In genomic region chr3:183884097-183884436, GRCh38 we compare ENCODE assay signal across 8 cellular contexts. TPM values are rescaled to one million over a fixed set of nuclear protein-coding genes. Genes with fewer than 3 reads are reported as not detected.
DNase-seq lines count a peak whose midpoint lies in the region; ATAC-seq and TF ChIP-seq lines count a peak whose summit lies in the region.

No MANE protein-coding gene starts in this region.

- H3K27ac ChIP-seq in heart left ventricle (peak overlapping the region; percentile 35 to 88 (median 82)), ascending aorta (peak overlapping the region; percentile 75 to 81), urinary bladder (ENCODE audit: low read depth) (no peak overlapping the region)

- H3K27me3 ChIP-seq in heart left ventricle: no peaks in the 10 kb centered on the region
- H3K27me3 ChIP-seq in ascending aorta: no peaks in the 10 kb centered on the region

- TF ChIP-seq POLR2A in heart left ventricle (IDR thresholded peaks at IDR 0.05) (no peak), lower leg skin (IDR thresholded peaks at IDR 0.05) (no peak)

- H3K4me3 ChIP-seq in heart left ventricle (peak overlapping the region; percentile 54 to 99 (median 92)), ascending aorta (peak overlapping the region; percentile 89 to 90), lower leg skin (ENCODE audit: low read depth, poor library complexity, severe bottlenecking) (peak overlapping the region; percentile 93), urinary bladder (ENCODE audit: low read depth, low read length) (peak overlapping the region; percentile 91)

- TF ChIP-seq CTCF in heart left ventricle (IDR thresholded peaks at IDR 0.05) (no peak), ascending aorta (IDR thresholded peaks at IDR 0.05) (no peak), lower leg skin (IDR thresholded peaks at IDR 0.05) (no peak)

- ATAC-seq in heart left ventricle (no peak), Right ventricle myocardium inferior (no peak)

- no peaks in the 10 kb centered on the region for H3K9me3 ChIP-seq in heart left ventricle
- no peaks in the 10 kb centered on the region for H3K9me3 ChIP-seq in ascending aorta

- peaks cover 0 to 8% (median 0%) of the 10 kb centered on the region in 9 donors for H3K36me3 ChIP-seq in heart left ventricle
- no peaks in the 10 kb centered on the region for H3K36me3 ChIP-seq in ascending aorta
- no peaks in the 10 kb centered on the region for H3K36me3 ChIP-seq in urinary bladder (ENCODE audit: insufficient read depth)

- intact Hi-C loops in heart left ventricle (cut with DNase I) (loop anchor here in 2 of 10 donors (2.0 to 10.0 kb wide), 4 partner anchors 57 to 409 kb away; partner anchors contain the start of genes ALG3 (in 2 of the 2), EEF1AKMT4 (in 2 of the 2) and MAP6D1 (in 1 of the 2)), Right ventricle myocardium inferior (cut with DNase I) (loop anchor here (2.0 kb wide), 1 partner anchor 415 kb away; no protein-coding TSS in a partner anchor), ascending aorta (cut with DNase I) (loop anchor here (2.0 to 10.0 kb wide), 3 partner anchors 133 to 291 kb away; partner anchors contain the start of genes ABCC5 and AP2M1), lower leg skin (cut with DNase I; ENCODE audit: low total_unique reads) (loop anchor here (10.0 kb wide), 1 partner anchor 241 kb away; no protein-coding TSS in a partner anchor)

- WGBS in heart left ventricle, 4 donors: 2 to 4% (median 3%) methylated on average over 10 of the region's 10 CpGs
- WGBS in lower leg skin, 2 donors: 1% methylated on average over 10 of the region's 10 CpGs
- 1% methylated on average over 10 of the region's 10 CpGs for WGBS in urinary bladder

- H3K4me1 ChIP-seq in heart left ventricle: peaks cover 0 to 48% (median 24%) of the 10 kb centered on the region in 12 donors
- H3K4me1 ChIP-seq in ascending aorta: peaks cover 0 to 21% of the 10 kb centered on the region in 2 donors
- H3K4me1 ChIP-seq in urinary bladder (ENCODE audit: insufficient read depth): peaks cover 3% of the 10 kb centered on the region

- DNase-seq in heart left ventricle (no peak), Right ventricle myocardium inferior (ENCODE audit: missing footprints) (no peak), ascending aorta (ENCODE audit: low spot score in 2 of 2) (no peak), lower leg skin (ENCODE audit: low spot score in 2 of 2) (no peak), CD1c-positive myeloid dendritic cell (ENCODE audit: extremely low spot score) (no peak), DMS153 (lab: John Stamatoyannopoulos, UW) (no peak), kidney tubule cell (ENCODE audit: low spot score) (no peak)

RNA-seq across cellular contexts. Expression of gene PARL, which starts 0.6 kb away (rescaled TPM):
- 10 to 100 TPM; 37.9 to 62.2 (median 53.8) TPM for total RNA-seq in heart left ventricle
- 10 to 100 TPM; 40.5 to 86.9 TPM for polyA plus RNA-seq in heart left ventricle
- 56.5 TPM for total RNA-seq in Right ventricle myocardium inferior
- total RNA-seq in ascending aorta: 14.3 TPM
- total RNA-seq in lower leg skin: 10 to 100 TPM; 19.5 to 40.5 (median 22.3) TPM
- total RNA-seq in urinary bladder: 33.5 TPM
- 49.5 TPM for polyA plus RNA-seq in urinary bladder

RNA-seq across cellular contexts. Expression of gene MAP6D1, which starts 58.7 kb away (rescaled TPM):
- total RNA-seq in heart left ventricle (1 to 10 TPM; 1.6 to 6.6 (median 2.3) TPM), Right ventricle myocardium inferior (2.2 TPM), ascending aorta (not detected), lower leg skin (10 to 100 TPM in 2 of 4 donors, 1 to 10 TPM in 2; 2.6 to 19.2 (median 11.7) TPM), urinary bladder (2.0 TPM)
- polyA plus RNA-seq in heart left ventricle (under 1 TPM in 1 of 2 donors, not detected in 1; 0.46 TPM), urinary bladder (1.2 TPM)
